12 cellular contexts compared by ENCODE assay signal in genomic region chr11:84922836-84923235, GRCh38.
DNase-seq lines count a peak whose midpoint lies in the region; ATAC-seq and TF ChIP-seq lines count a peak whose summit lies in the region.
"Had no signal": no experiment of that assay in that cellular context is flagged by ENCODE, and none has a peak within 500 bp of the region (broad histone marks: within the 10 kb centered on the region; RNA-seq: fewer than 3 reads in every experiment).

No MANE protein-coding gene starts in this region.

- intact Hi-C loops in aorta (cut with DNase I) = no loop called here
- intact Hi-C loops in naive thymus-derived CD4-positive, alpha-beta T cell (cut with micrococcal nuclease) = no loop called here

- peaks cover 28% of the 10 kb centered on the region for H3K4me1 Mint-ChIP-seq in nephron progenitor cell
- H3K4me1 Mint-ChIP-seq in activated T-cell treated with anti-CD3 and anti-CD28 coated beads, Interleukin-2, amount 50 U/mL, for 72 hours (ENCODE audit: low read depth) = no peaks in the 10 kb centered on the region
- no peaks in the 10 kb centered on the region for H3K4me1 Mint-ChIP-seq in naive thymus-derived CD4-positive, alpha-beta T cell
- H3K4me1 Mint-ChIP-seq: activated CD4-positive, alpha-beta T cell treated with anti-CD3 and anti-CD28 coated beads, Interleukin-2, amount 10 ng/mL, durations not matched to agents 24 days and 14 days had no signal

- peaks cover 67% of the 10 kb centered on the region for H3K27me3 ChIP-seq in foreskin keratinocyte
- no peaks in the 10 kb centered on the region for H3K27me3 ChIP-seq in aorta (ENCODE audit: control insufficient read depth in 1 of 2, insufficient read depth in 2 of 2, low read length in 1 of 2)
- no peaks in the 10 kb centered on the region for H3K27me3 ChIP-seq in naive thymus-derived CD4-positive, alpha-beta T cell (ENCODE audit: control insufficient read depth in 2 of 2, insufficient read depth in 2 of 2, low read length in 2 of 2)

- H3K9me3 Mint-ChIP-seq in nephron progenitor cell = no peaks in the 10 kb centered on the region
- peaks cover 0 to 7% of the 10 kb centered on the region in 2 donors for H3K9me3 Mint-ChIP-seq in activated T-cell treated with anti-CD3 and anti-CD28 coated beads, Interleukin-2, amount 50 U/mL, for 72 hours
- peaks cover 3 to 35% (median 9%) of the 10 kb centered on the region in 11 donors for H3K9me3 Mint-ChIP-seq in naive thymus-derived CD4-positive, alpha-beta T cell
- H3K9me3 Mint-ChIP-seq: activated CD4-positive, alpha-beta T cell treated with anti-CD3 and anti-CD28 coated beads, Interleukin-2, amount 10 ng/mL, durations not matched to agents 24 days and 14 days had no signal

- POLR2A ChIA-PET in naive thymus-derived CD4-positive, alpha-beta T cell (lab: Charles Lee) = no interaction called here

- H3K27ac Mint-ChIP-seq in nephron progenitor cell = no peak overlapping the region
- H3K27ac Mint-ChIP-seq in activated T-cell treated with anti-CD3 and anti-CD28 coated beads, Interleukin-2, amount 50 U/mL, for 72 hours = no peak overlapping the region
- H3K27ac Mint-ChIP-seq in naive thymus-derived CD4-positive, alpha-beta T cell = no peak overlapping the region
- H3K27ac Mint-ChIP-seq: activated CD4-positive, alpha-beta T cell treated with anti-CD3 and anti-CD28 coated beads, Interleukin-2, amount 10 ng/mL, durations not matched to agents 24 days and 14 days had no signal

- no peaks in the 10 kb centered on the region for H3K9me3 ChIP-seq in aorta (ENCODE audit: control insufficient read depth, low read length)
- H3K9me3 ChIP-seq in naive thymus-derived CD4-positive, alpha-beta T cell (ENCODE audit: control insufficient read depth in 2 of 3, low read length in 3 of 3) = no peaks in the 10 kb centered on the region

- peaks cover 20% of the 10 kb centered on the region for H3K27me3 Mint-ChIP-seq in nephron progenitor cell (ENCODE audit: low read depth, poor library complexity)
- no peaks in the 10 kb centered on the region for H3K27me3 Mint-ChIP-seq in activated T-cell treated with anti-CD3 and anti-CD28 coated beads, Interleukin-2, amount 50 U/mL, for 72 hours (ENCODE audit: low read depth)
- peaks cover 0 to 2% (median 0%) of the 10 kb centered on the region in 5 donors for H3K27me3 Mint-ChIP-seq in naive thymus-derived CD4-positive, alpha-beta T cell
- H3K27me3 Mint-ChIP-seq: activated CD4-positive, alpha-beta T cell treated with anti-CD3 and anti-CD28 coated beads, Interleukin-2, amount 10 ng/mL, durations not matched to agents 24 days and 14 days had no signal

- H3K4me3 Mint-ChIP-seq in nephron progenitor cell = peak overlapping the region; percentile 76
- H3K4me3 Mint-ChIP-seq in activated T-cell treated with anti-CD3 and anti-CD28 coated beads, Interleukin-2, amount 50 U/mL, for 72 hours = no peak overlapping the region
- no peak overlapping the region for H3K4me3 Mint-ChIP-seq in naive thymus-derived CD4-positive, alpha-beta T cell
- H3K4me3 Mint-ChIP-seq: activated CD4-positive, alpha-beta T cell treated with anti-CD3 and anti-CD28 coated beads, Interleukin-2, amount 10 ng/mL, durations not matched to agents 24 days and 14 days had no signal

- DNase-seq in NCI-H82 (lab: John Stamatoyannopoulos, UW) = peak; percentile 45
- DNase-seq in NCI-H82 treated with DMSO at 0.1 percent for 48 hours (lab: John Stamatoyannopoulos, UW; ENCODE audit: unreplicated experiment) = no peak
- DNase-seq in foreskin keratinocyte = no peak
- no peak for DNase-seq in nephron progenitor cell
- no peak for DNase-seq in aorta
- DNase-seq in activated T-cell treated with anti-CD3 and anti-CD28 coated beads, Interleukin-2, amount 50 U/mL, for 72 hours = no peak
- DNase-seq in naive thymus-derived CD4-positive, alpha-beta T cell = no peak
- no peak for DNase-seq in central memory CD4-positive, alpha-beta T cell
- DNase-seq: activated CD4-positive, alpha-beta T cell treated with anti-CD3 and anti-CD28 coated beads, Interleukin-2, amount 10 ng/mL, durations not matched to agents 24 days and 14 days; activated naive CD4-positive, alpha-beta T cell; NCI-H510A; stimulated activated CD4-positive, alpha-beta T cell treated with anti-CD3 and anti-CD28 coated beads, Interleukin-15, amount 100 ng/mL, for 24 hours had no signal

- WGBS in aorta, 2 donors = 9 to 10% methylated on average over 13 of the region's 13 CpGs

- no peaks in the 10 kb centered on the region for H3K36me3 ChIP-seq in aorta (ENCODE audit: control insufficient read depth in 1 of 2, insufficient read depth in 2 of 2, low read length in 1 of 2)
- H3K36me3 ChIP-seq in naive thymus-derived CD4-positive, alpha-beta T cell (ENCODE audit: control insufficient read depth in 2 of 3, insufficient read depth in 3 of 3, low read length in 3 of 3) = no peaks in the 10 kb centered on the region

- ATAC-seq in foreskin keratinocyte (peak; percentile 28), aorta (ENCODE audit: low FRiP score) (no peak)
- ATAC-seq in activated T-cell treated with anti-CD3 and anti-CD28 coated beads, Interleukin-2, amount 50 U/mL, for 72 hours (replicated peaks in 1 of 2) = no peak
- ATAC-seq in naive thymus-derived CD4-positive, alpha-beta T cell = no peak

- no peaks in the 10 kb centered on the region for H3K36me3 Mint-ChIP-seq in nephron progenitor cell (ENCODE audit: low read depth)
- H3K36me3 Mint-ChIP-seq in activated T-cell treated with anti-CD3 and anti-CD28 coated beads, Interleukin-2, amount 50 U/mL, for 72 hours (ENCODE audit: insufficient read depth in 2 of 2) = peaks cover 0 to 4% of the 10 kb centered on the region in 2 donors
- H3K36me3 Mint-ChIP-seq in naive thymus-derived CD4-positive, alpha-beta T cell = no peaks in the 10 kb centered on the region

- H3K4me1 ChIP-seq in foreskin keratinocyte = no peaks in the 10 kb centered on the region
- peaks cover 0 to 2% of the 10 kb centered on the region in 2 donors for H3K4me1 ChIP-seq in aorta (ENCODE audit: control insufficient read depth in 1 of 2, insufficient read depth in 2 of 2, low read length in 2 of 2)
- H3K4me1 ChIP-seq in naive thymus-derived CD4-positive, alpha-beta T cell (ENCODE audit: control insufficient read depth in 2 of 2, insufficient read depth in 2 of 2, low read length in 2 of 2) = no peaks in the 10 kb centered on the region

- TF ChIP-seq CTCF in foreskin keratinocyte (conservative IDR thresholded peaks at IDR 0.05) (no peak), nephron progenitor cell (IDR thresholded peaks at IDR 0.05) (no peak)

- H3K27ac ChIP-seq in foreskin keratinocyte (no peak overlapping the region), aorta (ENCODE audit: low read depth in 1 of 2, low read length in 2 of 2) (no peak overlapping the region)
- H3K27ac ChIP-seq in naive thymus-derived CD4-positive, alpha-beta T cell (ENCODE audit: low read depth, low read length) = no peak overlapping the region

- CTCF ChIA-PET in naive thymus-derived CD4-positive, alpha-beta T cell (lab: Charles Lee) = no interaction called here

- peak overlapping the region; percentile 1 to 21 for H3K4me3 ChIP-seq in aorta (ENCODE audit: low read length in 2 of 2)
- H3K4me3 ChIP-seq in naive thymus-derived CD4-positive, alpha-beta T cell (ENCODE audit: low read length) = no peak overlapping the region
